In genomic region chr15:38475361-38475760, GRCh38 we compare ENCODE assay signal across 19 cellular contexts.
"Had no signal": no experiment of that assay in that cellular context is flagged by ENCODE, and none has a peak within 500 bp of the region (broad histone marks: within the 10 kb centered on the region; RNA-seq: fewer than 3 reads in every experiment).

No MANE protein-coding gene starts in this region.

- H3K4me3 ChIP-seq: heart left ventricle, spleen, testis, tibial nerve, upper lobe of right lung, vagina had no signal

- H3K4me3 Mint-ChIP-seq: naive thymus-derived CD8-positive, alpha-beta T cell; stimulated activated memory B cell treated with anti-CD40 and anti-IgM and Interleukin-4, amounts not matched to agents 10 μg/mL and 1 μg/mL and 100 μg/mL, for 72 hours; stimulated activated naive CD8-positive, alpha-beta T cell treated with anti-CD3 and anti-CD28 coated beads, Interleukin-15, Interleukin-2, amounts not matched to agents 100 ng/mL and 50 ng/mL, for 24 hours had no signal

- H3K27me3 Mint-ChIP-seq: naive thymus-derived CD8-positive, alpha-beta T cell; stimulated activated memory B cell treated with anti-CD40 and anti-IgM and Interleukin-4, amounts not matched to agents 10 μg/mL and 1 μg/mL and 100 μg/mL, for 72 hours; stimulated activated naive CD8-positive, alpha-beta T cell treated with anti-CD3 and anti-CD28 coated beads, Interleukin-15, Interleukin-2, amounts not matched to agents 100 ng/mL and 50 ng/mL, for 24 hours had no signal

- ATAC-seq: naive thymus-derived CD8-positive, alpha-beta T cell; sciatic nerve; stimulated activated memory B cell treated with anti-CD40 and anti-IgM and Interleukin-4, amounts not matched to agents 10 μg/mL and 1 μg/mL and 100 μg/mL, for 72 hours; upper lobe of right lung had no signal

- H3K9me3 Mint-ChIP-seq: naive thymus-derived CD8-positive, alpha-beta T cell; stimulated activated memory B cell treated with anti-CD40 and anti-IgM and Interleukin-4, amounts not matched to agents 10 μg/mL and 1 μg/mL and 100 μg/mL, for 72 hours; stimulated activated naive CD8-positive, alpha-beta T cell treated with anti-CD3 and anti-CD28 coated beads, Interleukin-15, Interleukin-2, amounts not matched to agents 100 ng/mL and 50 ng/mL, for 24 hours had no signal

- DNase-seq: effector CD4-positive, alpha-beta T cell; foreskin melanocyte; heart left ventricle; hippocampal formation; kidney glomerular epithelial cell; naive thymus-derived CD8-positive, alpha-beta T cell; posterior cingulate gyrus; spleen; stimulated activated CD4-positive, alpha-beta T cell treated with anti-CD3 and anti-CD28 coated beads, Interleukin-15, amount 100 ng/mL, for 24 hours; stimulated activated CD4-positive, alpha-beta T cell treated with anti-CD3 and anti-CD28 coated beads, Interleukin-1b, Interleukin-23, amount 100 ng/mL, for 48 hours; stimulated activated CD4-positive, alpha-beta T cell treated with anti-CD3 and anti-CD28 coated beads, Interleukin-4, amount 100 ng/mL, for 24 hours; testis; upper lobe of right lung had no signal

- H3K27ac Mint-ChIP-seq: stimulated activated memory B cell treated with anti-CD40 and anti-IgM and Interleukin-4, amounts not matched to agents 10 μg/mL and 1 μg/mL and 100 μg/mL, for 72 hours; stimulated activated naive CD8-positive, alpha-beta T cell treated with anti-CD3 and anti-CD28 coated beads, Interleukin-15, Interleukin-2, amounts not matched to agents 100 ng/mL and 50 ng/mL, for 24 hours had no signal

- H3K27ac ChIP-seq: heart left ventricle, neutrophil, spleen, testis, tibial nerve, upper lobe of right lung, vagina had no signal

- H3K4me1 ChIP-seq: testis, tibial nerve, upper lobe of right lung, vagina had no signal

- H3K9me3 ChIP-seq: heart left ventricle, neutrophil, spleen, testis, tibial nerve, upper lobe of right lung, vagina had no signal
